In genomic region chr3:192011137-192011536, GRCh38 we compare ENCODE assay signal across 19 cellular contexts.
DNase-seq lines count a peak whose midpoint lies in the region; ATAC-seq, FAIRE-seq and TF ChIP-seq lines count a peak whose summit lies in the region.
"Had no signal": no experiment of that assay in that cellular context is flagged by ENCODE, and none has a peak within 500 bp of the region (broad histone marks: within the 10 kb centered on the region; RNA-seq: fewer than 3 reads in every experiment).

No MANE protein-coding gene starts in this region.

- H3K4me3 ChIP-seq in astrocyte (ENCODE audit: insufficient read depth, low read depth, low read length) (no peak overlapping the region), choroid plexus epithelial cell (ENCODE audit: low read depth, low read length) (no peak overlapping the region), trophoblast cell (ENCODE audit: low read depth, low read length) (no peak overlapping the region)
- H3K4me3 ChIP-seq: SK-N-MC had no signal

- TF ChIP-seq CTCF in astrocyte (IDR thresholded peaks at IDR 0.05; ENCODE audit: insufficient read depth, low read depth, low read length) (no peak), choroid plexus epithelial cell (conservative IDR thresholded peaks at IDR 0.05; ENCODE audit: low read depth, low read length) (no peak)

- H3K4me1 Mint-ChIP-seq in astrocyte (ENCODE audit: low read depth, unreplicated experiment): no peaks in the 10 kb centered on the region
- H3K4me1 Mint-ChIP-seq: IgD-negative memory B cell had no signal

- no CpG with 5 or more reads among the region's 1 CpG for WGBS in trophoblast cell (ENCODE audit: extremely low coverage, insufficient coverage, insufficient read length)

- no peak overlapping the region for H2BK120ac ChIP-seq in trophoblast cell (ENCODE audit: insufficient read depth, low read length, poor library complexity)

- H2AFZ ChIP-seq in astrocyte (ENCODE audit: low read depth, low read length) (no peak overlapping the region), trophoblast cell (ENCODE audit: insufficient read depth, low read length, poor library complexity) (no peak overlapping the region)

- no peaks in the 10 kb centered on the region for H3K79me1 ChIP-seq in trophoblast cell (ENCODE audit: low read length)

- no peaks in the 10 kb centered on the region for H3K79me2 ChIP-seq in astrocyte (ENCODE audit: insufficient read depth, low read length)
- H3K79me2 ChIP-seq in trophoblast cell (ENCODE audit: control insufficient read depth, insufficient read depth, low read length, poor library complexity): no peaks in the 10 kb centered on the region

- no peak overlapping the region for H3K27ac ChIP-seq in astrocyte (ENCODE audit: low read depth, low read length)
- no peak overlapping the region for H3K27ac ChIP-seq in trophoblast cell (ENCODE audit: low read depth, low read length)
- H3K27ac ChIP-seq: C4-2B, SK-N-MC had no signal

- no peaks in the 10 kb centered on the region for H3K9me3 Mint-ChIP-seq in astrocyte (ENCODE audit: unreplicated experiment)

- no peaks in the 10 kb centered on the region for H4K20me1 ChIP-seq in astrocyte (ENCODE audit: insufficient read depth, low read length)

- no peak overlapping the region for H3K14ac ChIP-seq in trophoblast cell (ENCODE audit: low read length)

- no peak overlapping the region for H2BK5ac ChIP-seq in trophoblast cell (ENCODE audit: low read depth, low read length, poor library complexity)

- H3K4me3 Mint-ChIP-seq in astrocyte (ENCODE audit: unreplicated experiment): no peak overlapping the region
- H3K4me3 Mint-ChIP-seq: HFFc6, IgD-negative memory B cell had no signal

- H3K27me3 Mint-ChIP-seq in astrocyte (ENCODE audit: low read depth, unreplicated experiment): no peaks in the 10 kb centered on the region

- H4K8ac ChIP-seq in trophoblast cell (ENCODE audit: low read depth, low read length): no peak overlapping the region

- H3K4me2 ChIP-seq in astrocyte (ENCODE audit: low read length): no peak overlapping the region
- H3K4me2 ChIP-seq in trophoblast cell (ENCODE audit: low read length): no peak overlapping the region

- H3K36me3 Mint-ChIP-seq in astrocyte (ENCODE audit: low read depth, unreplicated experiment): no peaks in the 10 kb centered on the region

- no peaks in the 10 kb centered on the region for H3K27me3 ChIP-seq in astrocyte (ENCODE audit: insufficient read depth, low read length)
- H3K27me3 ChIP-seq in trophoblast cell (ENCODE audit: insufficient read depth, low read length): no peaks in the 10 kb centered on the region

- FAIRE-seq in astrocyte (lab: Jason Lieb, UNC): no peak
- FAIRE-seq: RCC 7860 had no signal

- H3K27ac Mint-ChIP-seq in astrocyte (ENCODE audit: unreplicated experiment): no peak overlapping the region
- H3K27ac Mint-ChIP-seq: HFFc6, IgD-negative memory B cell had no signal

- no peak overlapping the region for H3K23ac ChIP-seq in trophoblast cell (ENCODE audit: low read length)

- no peaks in the 10 kb centered on the region for H3K36me3 ChIP-seq in astrocyte (ENCODE audit: insufficient read depth, low read length)
- H3K36me3 ChIP-seq in trophoblast cell (ENCODE audit: control insufficient read depth in 1 of 2, insufficient read depth in 2 of 2, low read length in 2 of 2): no peaks in the 10 kb centered on the region

- DNase-seq in astrocyte (ENCODE audit: low read depth) (peak; percentile 39), choroid plexus epithelial cell (ENCODE audit: low read depth) (peak; percentile 2), glomerular endothelial cell (ENCODE audit: extremely low read depth, low read depth, low spot score) (peak; percentile 12), renal cortical epithelial cell (ENCODE audit: low read depth) (peak; percentile 70), HK-2 (ENCODE audit: unreplicated experiment) (no peak), trophoblast cell (no peak)
- DNase-seq: DMS79 treated with DMSO at 0.1 percent for 48 hours, H7, HFFc6, Karpas-422, NCI-H1694 treated with DMSO at 0.1 percent for 48 hours, NCI-H510A, NCI-H748 treated with DMSO at 0.1 percent for 48 hours had no signal

- H2AK5ac ChIP-seq in trophoblast cell (ENCODE audit: low read length): no peak overlapping the region

- no peak overlapping the region for H4K91ac ChIP-seq in trophoblast cell (ENCODE audit: low read depth, low read length)

- H3K4ac ChIP-seq in trophoblast cell (ENCODE audit: low read depth, low read length): no peak overlapping the region

- no peak overlapping the region for H3K18ac ChIP-seq in trophoblast cell (ENCODE audit: low read length)

- H3K9me3 ChIP-seq in astrocyte (ENCODE audit: insufficient read depth, low read depth, low read length) (no peaks in the 10 kb centered on the region), trophoblast cell (ENCODE audit: insufficient read depth, low read depth, low read length) (no peaks in the 10 kb centered on the region)

- H2BK12ac ChIP-seq in trophoblast cell (ENCODE audit: low read length): no peak overlapping the region

- no peak overlapping the region for H4K12ac ChIP-seq in trophoblast cell (ENCODE audit: low read depth, low read length)

- ATAC-seq in HG02571 (IDR thresholded peaks at IDR 0.05; ENCODE audit: unreplicated experiment) (no peak), HG03521 (IDR thresholded peaks at IDR 0.05; ENCODE audit: unreplicated experiment) (no peak)

- H3K9ac ChIP-seq in astrocyte (ENCODE audit: low read length) (no peak overlapping the region), trophoblast cell (ENCODE audit: low read length) (no peak overlapping the region)

- H3K4me1 ChIP-seq in astrocyte (ENCODE audit: insufficient read depth, low read length): no peaks in the 10 kb centered on the region
- H3K4me1 ChIP-seq in trophoblast cell (ENCODE audit: control insufficient read depth in 1 of 2, insufficient read depth in 2 of 2, low read length in 2 of 2): no peaks in the 10 kb centered on the region

Comparison
In these comparisons a context has a peak if more than half of its experiments do, and no peak if none do; other contexts are left out.
1. DNase-seq: peak in astrocyte (single experiment), choroid plexus epithelial cell (single experiment), glomerular endothelial cell (single experiment) and renal cortical epithelial cell (single experiment); none in HK-2 (single experiment) and trophoblast cell (0 of 2).